3 cellular contexts compared by ENCODE assay signal in the genomic region with DNA sequence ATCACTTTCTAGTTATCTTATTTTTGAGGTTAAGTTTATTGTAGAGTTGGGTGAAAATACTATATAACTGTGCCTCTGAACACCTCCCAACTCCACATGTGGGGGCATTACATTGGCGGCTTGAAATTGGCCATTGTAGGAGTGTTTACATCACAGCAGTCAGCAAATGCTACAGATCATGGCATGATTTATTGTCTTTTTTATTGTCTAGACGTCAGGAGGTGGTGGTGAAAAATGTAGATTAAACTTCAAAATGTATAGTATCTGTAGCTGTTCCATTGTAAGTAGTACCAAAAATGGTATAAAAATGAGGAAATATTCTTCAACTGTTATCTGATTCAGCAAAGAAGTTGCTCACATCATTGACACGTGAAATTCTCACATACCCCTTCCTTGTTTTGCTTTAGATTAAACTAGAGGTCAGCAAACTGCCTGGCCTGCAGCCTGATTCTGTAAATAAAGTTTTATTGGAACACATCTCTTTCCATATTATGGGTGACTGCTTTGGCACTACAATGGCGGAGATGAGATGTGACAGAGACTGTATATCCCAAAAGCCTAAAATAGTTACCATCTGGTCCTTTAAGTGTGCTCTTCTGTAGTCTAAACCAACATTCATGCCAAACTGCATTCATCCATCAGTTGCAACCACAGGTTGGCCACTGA.
TF ChIP-seq lines count a peak whose summit lies in the region.

No MANE protein-coding gene starts in this region.

TF ChIP-seq in HepG2, 621 proteins besides CTCF, POLR2A, EP300 and RAD21 (continues in another document):
- TF ChIP-seq TBP (CRISPR knock-in tag; IDR thresholded peaks at IDR 0.05) (no peak), ZNF136 (CRISPR knock-in tag; IDR thresholded peaks at IDR 0.05; ENCODE audit: low read depth) (no peak), SPEN (CRISPR knock-in tag; IDR thresholded peaks at IDR 0.05; ENCODE audit: low read depth) (no peak), EHMT2 (IDR thresholded peaks at IDR 0.05; ENCODE audit: borderline replicate concordance, low read depth, low read length) (no peak), ZNF407 (CRISPR knock-in tag; IDR thresholded peaks at IDR 0.05; ENCODE audit: not compliant biosample characterization) (no peak), ZNF792 (CRISPR knock-in tag; IDR thresholded peaks at IDR 0.05) (no peak), FOXA1 (IDR thresholded peaks at IDR 0.05) (no peak), FOXA1 (CRISPR knock-in tag; IDR thresholded peaks at IDR 0.05) (no peak)

TF ChIP-seq in HEK293T, 16 proteins besides CTCF, POLR2A, EP300 and RAD21:
- TF ChIP-seq FOXA1 (IDR thresholded peaks at IDR 0.05) (no peak), PKNOX1 (IDR thresholded peaks at IDR 0.05) (peak; percentile 70)

TF ChIP-seq in K562, 482 proteins besides CTCF, POLR2A, EP300 and RAD21:
- TF ChIP-seq MEF2A (IDR thresholded peaks at IDR 0.05; ENCODE audit: control insufficient read depth, low read depth, low read length): no peak
- TF ChIP-seq ZNF217 (CRISPR knock-in tag; IDR thresholded peaks at IDR 0.05): no peak
- TF ChIP-seq PHB2 (IDR thresholded peaks at IDR 0.05; ENCODE audit: low read depth): no peak
- TF ChIP-seq ZBTB1 (CRISPR knock-in tag; IDR thresholded peaks at IDR 0.05; ENCODE audit: borderline replicate concordance, low read depth): no peak
- no peak for TF ChIP-seq BRCA1 (IDR thresholded peaks at IDR 0.05)
- TF ChIP-seq BRCA1 (CRISPR knock-in tag; IDR thresholded peaks at IDR 0.05): no peak
- no peak for TF ChIP-seq ATF1 (CRISPR knock-in tag; IDR thresholded peaks at IDR 0.05)
- TF ChIP-seq ATF1 (tag; IDR thresholded peaks at IDR 0.05): peak; percentile 14; the same call in 1 of the 2 replicates
- TF ChIP-seq TEAD2 (tag; IDR thresholded peaks at IDR 0.05): no peak
- TF ChIP-seq, protein P1, sequence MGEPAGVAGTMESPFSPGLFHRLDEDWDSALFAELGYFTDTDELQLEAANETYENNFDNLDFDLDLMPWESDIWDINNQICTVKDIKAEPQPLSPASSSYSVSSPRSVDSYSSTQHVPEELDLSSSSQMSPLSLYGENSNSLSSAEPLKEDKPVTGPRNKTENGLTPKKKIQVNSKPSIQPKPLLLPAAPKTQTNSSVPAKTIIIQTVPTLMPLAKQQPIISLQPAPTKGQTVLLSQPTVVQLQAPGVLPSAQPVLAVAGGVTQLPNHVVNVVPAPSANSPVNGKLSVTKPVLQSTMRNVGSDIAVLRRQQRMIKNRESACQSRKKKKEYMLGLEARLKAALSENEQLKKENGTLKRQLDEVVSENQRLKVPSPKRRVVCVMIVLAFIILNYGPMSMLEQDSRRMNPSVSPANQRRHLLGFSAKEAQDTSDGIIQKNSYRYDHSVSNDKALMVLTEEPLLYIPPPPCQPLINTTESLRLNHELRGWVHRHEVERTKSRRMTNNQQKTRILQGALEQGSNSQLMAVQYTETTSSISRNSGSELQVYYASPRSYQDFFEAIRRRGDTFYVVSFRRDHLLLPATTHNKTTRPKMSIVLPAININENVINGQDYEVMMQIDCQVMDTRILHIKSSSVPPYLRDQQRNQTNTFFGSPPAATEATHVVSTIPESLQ (CRISPR knock-in tag; IDR thresholded peaks at IDR 0.05): no peak
- TF ChIP-seq PKNOX1 (IDR thresholded peaks at IDR 0.05): peak; percentile 48; the same call in 1 of the 2 replicates
- no peak for TF ChIP-seq NR2C1 (IDR thresholded peaks at IDR 0.05)
- peak; percentile 39; the same call in 1 of the 2 replicates for TF ChIP-seq NR2C1 (tag; IDR thresholded peaks at IDR 0.05)
- no peak for TF ChIP-seq MCM5 (IDR thresholded peaks at IDR 0.05; ENCODE audit: low read depth)
- TF ChIP-seq ZBTB40 (IDR thresholded peaks at IDR 0.05): peak; percentile 93
- TF ChIP-seq ZBTB40 (CRISPR knock-in tag; IDR thresholded peaks at IDR 0.05): 0 out of 2 replicates have a peak, but pooled peaks have one; percentile 24
- TF ChIP-seq TSC22D4 (tag; IDR thresholded peaks at IDR 0.05): no peak
- no peak for TF ChIP-seq ZNF175 (CRISPR knock-in tag; IDR thresholded peaks at IDR 0.05; ENCODE audit: low read depth)
- TF ChIP-seq DPF2 (IDR thresholded peaks at IDR 0.05): no peak
- TF ChIP-seq, protein P2, sequence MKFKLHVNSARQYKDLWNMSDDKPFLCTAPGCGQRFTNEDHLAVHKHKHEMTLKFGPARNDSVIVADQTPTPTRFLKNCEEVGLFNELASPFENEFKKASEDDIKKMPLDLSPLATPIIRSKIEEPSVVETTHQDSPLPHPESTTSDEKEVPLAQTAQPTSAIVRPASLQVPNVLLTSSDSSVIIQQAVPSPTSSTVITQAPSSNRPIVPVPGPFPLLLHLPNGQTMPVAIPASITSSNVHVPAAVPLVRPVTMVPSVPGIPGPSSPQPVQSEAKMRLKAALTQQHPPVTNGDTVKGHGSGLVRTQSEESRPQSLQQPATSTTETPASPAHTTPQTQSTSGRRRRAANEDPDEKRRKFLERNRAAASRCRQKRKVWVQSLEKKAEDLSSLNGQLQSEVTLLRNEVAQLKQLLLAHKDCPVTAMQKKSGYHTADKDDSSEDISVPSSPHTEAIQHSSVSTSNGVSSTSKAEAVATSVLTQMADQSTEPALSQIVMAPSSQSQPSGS (CRISPR knock-in tag; IDR thresholded peaks at IDR 0.05): no peak
- TF ChIP-seq ELF1 (tag; IDR thresholded peaks at IDR 0.05): 0 out of 2 replicates have a peak, but pooled peaks have one; percentile 28
- peak; percentile 57 for TF ChIP-seq BHLHE40 (IDR thresholded peaks at IDR 0.05; ENCODE audit: low read length)
- no peak for TF ChIP-seq PBX2 (CRISPR knock-in tag; IDR thresholded peaks at IDR 0.05; ENCODE audit: low read depth)
- peak; percentile 76 for TF ChIP-seq PBX2 (tag; conservative IDR thresholded peaks at IDR 0.05; ENCODE audit: low read depth)
- TF ChIP-seq MEIS2 (IDR thresholded peaks at IDR 0.05; ENCODE audit: partially characterized antibody): peak; percentile 59
